Comparison of ENCODE assay signal across 8 cellular contexts in genomic region chr7:35036361-35037171, GRCh38. TPM values are rescaled to one million over a fixed set of nuclear protein-coding genes. Genes with fewer than 3 reads are reported as not detected.
DNase-seq lines count a peak whose midpoint lies in the region; ATAC-seq and TF ChIP-seq lines count a peak whose summit lies in the region.

No MANE protein-coding gene starts in this region.

- peak overlapping the region; percentile 10 for H4K91ac ChIP-seq in trophoblast cell (ENCODE audit: low read depth, low read length)

- H3K27ac ChIP-seq in adrenal gland: peak overlapping the region; percentile 26 to 90 (median 84)
- H3K27ac ChIP-seq in heart left ventricle: peak overlapping the region; percentile 4 to 95 (median 89)
- peak overlapping the region; percentile 99 for H3K27ac ChIP-seq in trophoblast cell (ENCODE audit: low read depth, low read length)

- H2BK5ac ChIP-seq in trophoblast cell (ENCODE audit: low read depth, low read length, poor library complexity): no peak overlapping the region

- peaks cover 9% of the 10 kb centered on the region for H3K79me1 ChIP-seq in trophoblast cell (ENCODE audit: low read length)

- 0 to 2% (median 1%) methylated on average over 21 to 61 of the region's 61 CpGs for WGBS in adrenal gland, 4 donors
- WGBS in heart left ventricle, 4 donors: 0 to 1% (median 0%) methylated on average over 41 to 61 of the region's 61 CpGs
- WGBS in trophoblast cell (ENCODE audit: extremely low coverage, insufficient coverage, insufficient read length): no CpG with 5 or more reads among the region's 61 CpGs

- peak overlapping the region; percentile 16 for H2BK120ac ChIP-seq in trophoblast cell (ENCODE audit: insufficient read depth, low read length, poor library complexity)

- no peak overlapping the region for H2AK5ac ChIP-seq in trophoblast cell (ENCODE audit: low read length)

- H3K23ac ChIP-seq in trophoblast cell (ENCODE audit: low read length): peak overlapping the region; percentile 72

- H3K4me1 ChIP-seq in BE2C (peaks cover 3% of the 10 kb centered on the region; the same call in 1 of the 2 replicates), adrenal gland (replicated peaks in 1 of 2) (peaks cover 17 to 18% of the 10 kb centered on the region in 2 donors), heart left ventricle (peaks cover 0 to 38% (median 24%) of the 10 kb centered on the region in 12 donors), trophoblast cell (ENCODE audit: control insufficient read depth in 1 of 2, insufficient read depth in 2 of 2, low read length in 2 of 2) (peaks cover 5 to 8% of the 10 kb centered on the region in 2 experiments)

- intact Hi-C loops in adrenal gland (cut with DNase I): loop anchor here in 1 of 2 donors (10.0 kb wide), 1 partner anchor 212 kb away; no protein-coding TSS in a partner anchor
- intact Hi-C loops in heart left ventricle (cut with DNase I): loop anchor here in 7 of 10 donors (5.0 to 10.0 kb wide), 6 partner anchors 72 to 362 kb away; no protein-coding TSS in a partner anchor

- no peak overlapping the region for H2BK12ac ChIP-seq in trophoblast cell (ENCODE audit: low read length)

- TF ChIP-seq CTCF in BE2C (IDR thresholded peaks at IDR 0.05; ENCODE audit: low read depth, low read length) (no peak), adrenal gland (IDR thresholded peaks at IDR 0.05) (peak in 3 of 6 experiments; percentile 11 to 22 (median 12)), heart left ventricle (IDR thresholded peaks at IDR 0.05) (peak in 2 of 12 donors; percentile 6 to 8)

- DNase-seq in BE2C: peak; percentile 76
- DNase-seq in GM19240 (ENCODE audit: insufficient read length, low spot score): peak; percentile 17
- peak in 49 of 76 experiments; percentile 8 to 64 (median 35) for DNase-seq in HUDEP-2 (lab: John Stamatoyannopoulos, UW; ENCODE audit: unreplicated experiment in 76 of 76)
- DNase-seq in SK-N-DZ (ENCODE audit: low spot score): peak; percentile 72
- DNase-seq in adrenal gland: peak; percentile 60 to 85 (median 76)
- peak; percentile 71 to 85 (median 75) for DNase-seq in heart left ventricle
- DNase-seq in trophoblast cell: peak; percentile 80 to 81

- H4K8ac ChIP-seq in trophoblast cell (ENCODE audit: low read depth, low read length): peak overlapping the region; percentile 61

- H3K4ac ChIP-seq in trophoblast cell (ENCODE audit: low read depth, low read length): peak overlapping the region; percentile 50

- H3K9me3 ChIP-seq in BE2C: no peaks in the 10 kb centered on the region
- no peaks in the 10 kb centered on the region for H3K9me3 ChIP-seq in adrenal gland (replicated peaks in 1 of 3)
- no peaks in the 10 kb centered on the region for H3K9me3 ChIP-seq in heart left ventricle
- H3K9me3 ChIP-seq in trophoblast cell (ENCODE audit: insufficient read depth, low read depth, low read length): no peaks in the 10 kb centered on the region

- H3K9ac ChIP-seq in trophoblast cell (ENCODE audit: low read length): peak overlapping the region; percentile 85

- TF ChIP-seq POLR2A in adrenal gland (IDR thresholded peaks at IDR 0.05) (peak in 1 of 2 donors; percentile 66), heart left ventricle (IDR thresholded peaks at IDR 0.05) (no peak)

- peak overlapping the region; percentile 72 for H3K18ac ChIP-seq in trophoblast cell (ENCODE audit: low read length)

- peak overlapping the region; percentile 45 for H3K14ac ChIP-seq in trophoblast cell (ENCODE audit: low read length)

- ATAC-seq in heart left ventricle (peak; percentile 25 to 36 (median 28)), GM21825 (IDR thresholded peaks at IDR 0.05; ENCODE audit: unreplicated experiment) (no peak)

- no peaks in the 10 kb centered on the region for H3K36me3 ChIP-seq in BE2C
- no peaks in the 10 kb centered on the region for H3K36me3 ChIP-seq in adrenal gland (replicated peaks in 1 of 2)
- no peaks in the 10 kb centered on the region for H3K36me3 ChIP-seq in heart left ventricle
- no peaks in the 10 kb centered on the region for H3K36me3 ChIP-seq in trophoblast cell (ENCODE audit: control insufficient read depth in 1 of 2, insufficient read depth in 2 of 2, low read length in 2 of 2)

- H3K79me2 ChIP-seq in trophoblast cell (ENCODE audit: control insufficient read depth, insufficient read depth, low read length, poor library complexity): peaks cover 15% of the 10 kb centered on the region

- peak overlapping the region; percentile 37 for H2AFZ ChIP-seq in trophoblast cell (ENCODE audit: insufficient read depth, low read length, poor library complexity)

- no peaks in the 10 kb centered on the region for H3K27me3 ChIP-seq in BE2C
- no peaks in the 10 kb centered on the region for H3K27me3 ChIP-seq in adrenal gland
- no peaks in the 10 kb centered on the region for H3K27me3 ChIP-seq in heart left ventricle
- H3K27me3 ChIP-seq in trophoblast cell (ENCODE audit: insufficient read depth, low read length): no peaks in the 10 kb centered on the region

- H3K4me3 ChIP-seq in BE2C (ENCODE audit: low read depth, low read length): peak overlapping the region; percentile 84
- H3K4me3 ChIP-seq in adrenal gland: peak overlapping the region in 3 of 4 donors; percentile 56 to 87 (median 59)
- H3K4me3 ChIP-seq in heart left ventricle: peak overlapping the region; percentile 55 to 91 (median 76)
- peak overlapping the region; percentile 84 for H3K4me3 ChIP-seq in trophoblast cell (ENCODE audit: low read depth, low read length)

- H3K4me2 ChIP-seq in trophoblast cell (ENCODE audit: low read length): peak overlapping the region; percentile 87

- H4K12ac ChIP-seq in trophoblast cell (ENCODE audit: low read depth, low read length): peak overlapping the region; percentile 10

RNA-seq across cellular contexts. Expression of gene DPY19L1, which starts 0.7 kb away (rescaled TPM):
- polyA plus RNA-seq in BE2C (2012; ENCODE audit: insufficient read depth, insufficient read length, low read depth): 12.9 TPM
- polyA plus RNA-seq in SK-N-DZ (2014; cell fraction: cytosol; rRNA removed): 20.0 and 20.2 TPM in 2 replicates
- polyA plus RNA-seq in SK-N-DZ (2014; cell fraction: nucleus; rRNA removed): 11.9 and 14.2 TPM in 2 replicates
- 100 to 1,000 TPM in 1 of 8 donors, 10 to 100 TPM in 7; 15.8 to 119 (median 26.7) TPM for total RNA-seq in adrenal gland
- 10 to 100 TPM in 1 of 3 donors, 1 to 10 TPM in 2; 4.9 to 25.8 (median 7.2) TPM for polyA plus RNA-seq in adrenal gland
- 10 to 100 TPM; 19.8 to 34.4 (median 22.9) TPM for total RNA-seq in heart left ventricle
- 10 to 100 TPM in 1 of 2 donors, 1 to 10 TPM in 1; 7.7 to 21.2 TPM for polyA plus RNA-seq in heart left ventricle
- polyA plus RNA-seq in trophoblast cell (2013): 24.0 and 24.3 TPM in 2 replicates

Comparison
In these comparisons a context has a peak if more than half of its experiments do, and no peak if none do; other contexts are left out.
1. DNase-seq: peak in every context shown above with its lines; median percentile 80 in trophoblast cell; 76 in BE2C; 76 in adrenal gland; 75 in heart left ventricle; 72 in SK-N-DZ; 35 in HUDEP-2; 17 in GM19240.